Comparison of ENCODE assay signal across 8 cellular contexts in the genomic region with DNA sequence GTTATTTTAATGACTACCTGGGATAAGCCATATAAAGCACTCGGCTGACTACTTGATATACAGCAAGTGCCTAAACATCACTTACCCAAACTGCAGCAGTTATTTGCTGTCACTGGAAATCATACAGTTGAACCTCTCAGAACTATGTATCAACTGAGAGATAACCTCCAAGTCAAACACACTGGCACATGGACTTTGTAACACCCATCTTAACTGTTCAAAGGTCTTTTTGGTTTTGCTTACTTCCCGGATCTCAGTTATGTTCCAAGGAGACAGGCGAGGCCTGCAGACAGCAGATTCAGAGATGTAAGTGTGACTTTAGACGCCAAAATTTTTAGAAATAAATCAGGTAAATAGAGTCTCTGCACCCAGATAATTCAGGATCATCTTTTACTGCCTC. TPM values are rescaled to one million over a fixed set of nuclear protein-coding genes. Genes with fewer than 3 reads are reported as not detected.
DNase-seq lines count a peak whose midpoint lies in the region; ATAC-seq and TF ChIP-seq lines count a peak whose summit lies in the region.

No MANE protein-coding gene starts in this region.

- no peak for DNase-seq in CD14-positive monocyte (ENCODE audit: low spot score)
- DNase-seq in coronary artery (ENCODE audit: low spot score): no peak
- DNase-seq in natural killer cell treated with Interleukin-12 subunit alpha and Interleukin-12 subunit beta and Interleukin-15 and Interleukin-18, amount 100 ng/mL, for 72 hours (ENCODE audit: low spot score): peak; percentile 28
- no peak for DNase-seq in activated effector memory CD4-positive, alpha-beta T cell treated with Interleukin-2 at 50 U/mL for 16 hours
- DNase-seq in SHP77 treated with DMSO at 0.1 percent for 48 hours (lab: John Stamatoyannopoulos, UW): no peak
- no peak for DNase-seq in effector CD8-positive, alpha-beta T cell (lab: John Stamatoyannopoulos, UW)

- peaks cover 0 to 3% (median 0%) of the 10 kb centered on the region in 7 donors for H3K9me3 Mint-ChIP-seq in CD14-positive monocyte
- H3K9me3 Mint-ChIP-seq in natural killer cell treated with Interleukin-12 subunit alpha and Interleukin-12 subunit beta and Interleukin-15 and Interleukin-18, amount 100 ng/mL, for 72 hours: no peaks in the 10 kb centered on the region

- no peaks in the 10 kb centered on the region for H3K9me2 ChIP-seq in Loucy (replicated peaks; ENCODE audit: low read depth, low read length)

- peaks cover 17 to 28% of the 10 kb centered on the region in 2 donors for H3K36me3 Mint-ChIP-seq in CD14-positive monocyte
- H3K36me3 Mint-ChIP-seq in natural killer cell treated with Interleukin-12 subunit alpha and Interleukin-12 subunit beta and Interleukin-15 and Interleukin-18, amount 100 ng/mL, for 72 hours: peaks cover 5% of the 10 kb centered on the region

- H3K27me3 Mint-ChIP-seq in CD14-positive monocyte (ENCODE audit: low read depth in 3 of 3): peaks cover 0 to 4% (median 0%) of the 10 kb centered on the region in 3 donors
- H3K27me3 Mint-ChIP-seq in natural killer cell treated with Interleukin-12 subunit alpha and Interleukin-12 subunit beta and Interleukin-15 and Interleukin-18, amount 100 ng/mL, for 72 hours: no peaks in the 10 kb centered on the region

- peak overlapping the region; percentile 93 to 95 for H3K4me3 Mint-ChIP-seq in CD14-positive monocyte
- H3K4me3 Mint-ChIP-seq in natural killer cell treated with Interleukin-12 subunit alpha and Interleukin-12 subunit beta and Interleukin-15 and Interleukin-18, amount 100 ng/mL, for 72 hours: peak overlapping the region; percentile 93

- H3K9me3 ChIP-seq in Loucy (ENCODE audit: insufficient read depth, low read depth, low read length): no peaks in the 10 kb centered on the region

- H3K4me2 ChIP-seq in Loucy (ENCODE audit: low read depth, low read length, poor library complexity, severe bottlenecking): peak overlapping the region; percentile 74

- peaks cover 62% of the 10 kb centered on the region for H4K20me1 ChIP-seq in Loucy (ENCODE audit: insufficient read depth, low read length, poor library complexity, severe bottlenecking)

- no peak for ATAC-seq in natural killer cell treated with Interleukin-12 subunit alpha and Interleukin-12 subunit beta and Interleukin-15 and Interleukin-18, amount 100 ng/mL, for 72 hours
- no peak for ATAC-seq in HG03196 (IDR thresholded peaks at IDR 0.05; ENCODE audit: unreplicated experiment)

- peak overlapping the region; percentile 89 for H3K9ac ChIP-seq in Loucy (ENCODE audit: low read depth, low read length, poor library complexity, severe bottlenecking)

- H3K4me3 ChIP-seq in Loucy (ENCODE audit: low read length, poor library complexity, severe bottlenecking): peak overlapping the region; percentile 100
- peak overlapping the region; percentile 94 for H3K4me3 ChIP-seq in coronary artery

- peaks cover 32% of the 10 kb centered on the region for H3K4me1 ChIP-seq in Loucy (ENCODE audit: insufficient read depth, low read length, poor library complexity, severe bottlenecking)

- peaks cover 65% of the 10 kb centered on the region for H3K79me2 ChIP-seq in Loucy (ENCODE audit: insufficient read depth, low read length)

- H2AFZ ChIP-seq in Loucy (ENCODE audit: low read length): no peak overlapping the region

- H3K27me3 ChIP-seq in Loucy (ENCODE audit: insufficient read depth, low read length, poor library complexity, severe bottlenecking): no peaks in the 10 kb centered on the region

- no peak overlapping the region for H3K27ac ChIP-seq in coronary artery

- H3F3A ChIP-seq in Loucy (ENCODE audit: low read depth): no peaks in the 10 kb centered on the region

- no peaks in the 10 kb centered on the region for H3K36me3 ChIP-seq in Loucy (ENCODE audit: insufficient read depth, low read length)

- intact Hi-C loops in CD14-positive monocyte (cut with micrococcal nuclease): no loop called here

- TF ChIP-seq CTCF in CD14-positive monocyte (IDR thresholded peaks at IDR 0.05): no peak
- TF ChIP-seq CTCF in Loucy (conservative IDR thresholded peaks at IDR 0.05; ENCODE audit: low read length): no peak
- no peak for TF ChIP-seq CTCF in coronary artery (IDR thresholded peaks at IDR 0.05)

- H3K4me1 Mint-ChIP-seq in CD14-positive monocyte: peaks cover 46% of the 10 kb centered on the region
- H3K4me1 Mint-ChIP-seq in natural killer cell treated with Interleukin-12 subunit alpha and Interleukin-12 subunit beta and Interleukin-15 and Interleukin-18, amount 100 ng/mL, for 72 hours (ENCODE audit: low read depth in 2 of 2): peaks cover 40 to 50% of the 10 kb centered on the region in 2 donors

- peak overlapping the region in 2 of 7 donors; percentile 10 to 50 for H3K27ac Mint-ChIP-seq in CD14-positive monocyte
- peak overlapping the region; percentile 76 to 77 for H3K27ac Mint-ChIP-seq in natural killer cell treated with Interleukin-12 subunit alpha and Interleukin-12 subunit beta and Interleukin-15 and Interleukin-18, amount 100 ng/mL, for 72 hours

RNA-seq across cellular contexts. Expression of a gene that starts 1.6 kb away (rescaled TPM):
- 100 to 1,000 TPM in 1 of 2 donors, 10 to 100 TPM in 1; 91.7 to 103 TPM for polyA plus RNA-seq in CD14-positive monocyte
- 100 to 1,000 TPM; 123 to 147 TPM for total RNA-seq in natural killer cell treated with Interleukin-12 subunit alpha and Interleukin-12 subunit beta and Interleukin-15 and Interleukin-18, amount 100 ng/mL, for 72 hours

RNA-seq across cellular contexts. Expression of a gene that starts 34.6 kb away (rescaled TPM):
- polyA plus RNA-seq in CD14-positive monocyte: 10 to 100 TPM; 15.2 to 16.4 TPM
- total RNA-seq in natural killer cell treated with Interleukin-12 subunit alpha and Interleukin-12 subunit beta and Interleukin-15 and Interleukin-18, amount 100 ng/mL, for 72 hours: 10 to 100 TPM; 19.6 to 30.6 TPM
